ENCODE assay signal across 28 cellular contexts in the genomic region with DNA sequence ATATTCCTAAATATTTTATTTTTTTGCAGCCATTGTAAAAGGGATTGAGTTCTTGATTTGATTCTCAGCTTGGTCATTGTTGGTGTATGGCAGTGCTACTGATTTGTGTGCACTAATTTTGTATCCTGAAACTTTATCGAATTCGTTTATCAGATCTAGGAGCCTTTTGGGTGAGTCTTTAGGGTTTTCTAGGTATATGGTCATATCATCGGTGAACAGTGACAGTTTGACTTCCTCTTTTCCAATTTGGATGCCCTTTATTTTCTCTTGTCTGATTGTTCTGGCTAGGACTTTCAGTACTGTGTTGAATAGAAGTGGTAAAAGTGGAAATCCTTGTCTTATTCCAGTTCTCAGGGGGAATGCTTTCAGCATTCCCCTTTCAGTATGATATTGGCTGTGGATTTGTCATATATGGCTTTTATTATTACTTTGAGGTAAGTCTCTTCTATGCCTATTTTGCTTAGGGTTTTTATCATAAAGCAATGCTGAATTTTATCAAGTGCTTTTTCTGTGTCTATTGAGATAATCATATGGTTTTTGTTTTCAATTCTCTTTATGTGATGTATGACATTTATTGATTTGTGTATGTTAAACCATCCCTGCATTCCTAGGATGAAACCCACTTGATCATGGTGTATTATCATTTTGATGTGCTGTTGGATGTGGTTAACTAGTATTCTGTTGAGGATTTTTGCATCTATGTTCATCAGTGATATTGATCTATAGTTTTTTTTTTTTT.
"Had no signal": no experiment of that assay in that cellular context is flagged by ENCODE, and none has a peak within 500 bp of the region (broad histone marks: within the 10 kb centered on the region; RNA-seq: fewer than 3 reads in every experiment).

No MANE protein-coding gene starts in this region.

- H3K27me3 ChIP-seq: esophagus muscularis mucosa, foreskin keratinocyte, left lung, neural progenitor cell, right lobe of liver, tibial nerve, upper lobe of left lung had no signal

- H3K36me3 ChIP-seq: esophagus muscularis mucosa, heart right ventricle, left lung, neural progenitor cell, right lobe of liver, thoracic aorta, tibial nerve, upper lobe of left lung had no signal

- H3K4me1 ChIP-seq: esophagus muscularis mucosa, foreskin keratinocyte, left lung, neural progenitor cell, parathyroid adenoma, right lobe of liver, tibial nerve, upper lobe of left lung had no signal

- H3K9me3 Mint-ChIP-seq: stimulated activated naive CD8-positive, alpha-beta T cell treated with anti-CD3 and anti-CD28 coated beads, Interleukin-15, Interleukin-2, amounts not matched to agents 100 ng/mL and 50 ng/mL, for 24 hours had no signal

- H3K4me3 Mint-ChIP-seq: mesothelial cell of epicardium; naive thymus-derived CD4-positive, alpha-beta T cell; nephron; neural progenitor cell; stimulated activated naive B cell treated with anti-CD40 and anti-IgM and Interleukin-4, amounts not matched to agents 10 μg/mL and 1 μg/mL and 100 μg/mL, for 72 hours; stimulated activated naive CD8-positive, alpha-beta T cell treated with anti-CD3 and anti-CD28 coated beads, Interleukin-15, Interleukin-2, amounts not matched to agents 100 ng/mL and 50 ng/mL, for 24 hours had no signal

- H3K4me3 ChIP-seq: esophagus muscularis mucosa, heart right ventricle, left lung, neural progenitor cell, right lobe of liver, thoracic aorta, tibial nerve, upper lobe of left lung had no signal

- H2AFZ ChIP-seq: neural progenitor cell, parathyroid adenoma had no signal

- H3K9ac ChIP-seq: neural progenitor cell, parathyroid adenoma had no signal

- H3K79me2 ChIP-seq: parathyroid adenoma had no signal

- H3K4me1 Mint-ChIP-seq: mesothelial cell of epicardium, nephron, neural progenitor cell had no signal

- FAIRE-seq: endothelial cell of umbilical vein, islet of Langerhans, small intestine, urothelium cell line had no signal

- H3K4me2 ChIP-seq: neural progenitor cell had no signal

- H3K27ac Mint-ChIP-seq: mesothelial cell of epicardium; naive thymus-derived CD4-positive, alpha-beta T cell; nephron; neural progenitor cell; progenitor cell of endocrine pancreas; stimulated activated naive B cell treated with anti-CD40 and anti-IgM and Interleukin-4, amounts not matched to agents 10 μg/mL and 1 μg/mL and 100 μg/mL, for 72 hours; stimulated activated naive CD8-positive, alpha-beta T cell treated with anti-CD3 and anti-CD28 coated beads, Interleukin-15, Interleukin-2, amounts not matched to agents 100 ng/mL and 50 ng/mL, for 24 hours had no signal

- H3K27me3 Mint-ChIP-seq: progenitor cell of endocrine pancreas had no signal

- DNase-seq: dermis blood vessel endothelial cell; effector memory CD4-positive, alpha-beta T cell; foreskin keratinocyte; glutamatergic neuron; heart right ventricle; hippocampal formation; left cardiac atrium; left lung; mesenchymal stem cell; naive thymus-derived CD4-positive, alpha-beta T cell; right lobe of liver; small intestine; stimulated activated CD4-positive, alpha-beta T cell treated with anti-CD3 and anti-CD28 coated beads, Interleukin-15, amount 100 ng/mL, for 24 hours; stimulated activated CD4-positive, alpha-beta T cell treated with anti-CD3 and anti-CD28 coated beads, Interleukin-2, amount 100 ng/mL, for 48 hours; stimulated activated naive B cell treated with anti-CD40 and anti-IgM and Interleukin-4, amounts not matched to agents 10 μg/mL and 1 μg/mL and 100 μg/mL, for 72 hours; upper lobe of left lung had no signal

- H3K36me3 Mint-ChIP-seq: mesothelial cell of epicardium, neural progenitor cell had no signal

- ATAC-seq: foreskin keratinocyte; heart right ventricle; left cardiac atrium; left lung; naive thymus-derived CD4-positive, alpha-beta T cell; right lobe of liver had no signal

- H3K27ac ChIP-seq: esophagus muscularis mucosa, foreskin keratinocyte, heart right ventricle, left lung, neural progenitor cell, parathyroid adenoma, right lobe of liver, thoracic aorta, tibial nerve, upper lobe of left lung had no signal

- H3K9me3 ChIP-seq: esophagus muscularis mucosa, right lobe of liver, thoracic aorta, tibial nerve, upper lobe of left lung had no signal
